In genomic region chr4:3305610-3306371, GRCh38 we compare ENCODE assay signal across 10 cellular contexts. TPM values are rescaled to one million over a fixed set of nuclear protein-coding genes. Genes with fewer than 3 reads are reported as not detected.
DNase-seq lines count a peak whose midpoint lies in the region; ATAC-seq and TF ChIP-seq lines count a peak whose summit lies in the region.
"Had no signal": no experiment of that assay in that cellular context is flagged by ENCODE, and none has a peak within 500 bp of the region (broad histone marks: within the 10 kb centered on the region; RNA-seq: fewer than 3 reads in every experiment).

No MANE protein-coding gene starts in this region.

- H3K9ac ChIP-seq in IMR-90 (ENCODE audit: low read depth, low read length), result no peak overlapping the region
- peak overlapping the region; percentile 79 for H3K9ac ChIP-seq in mesenchymal stem cell (ENCODE audit: low read length)

- H3K36me3 Mint-ChIP-seq in brain, result no peaks in the 10 kb centered on the region
- H3K36me3 Mint-ChIP-seq: T-cell had no signal

- H3K18ac ChIP-seq in IMR-90 (ENCODE audit: low read depth, low read length), result peak overlapping the region; percentile 41; the same call in 1 of the 2 replicates
- H3K18ac ChIP-seq in mesenchymal stem cell (ENCODE audit: low read depth in 1 of 2, low read length in 2 of 2), result peak overlapping the region; percentile 44 to 49

- H3K9me3 ChIP-seq in BE2C (no peaks in the 10 kb centered on the region), IMR-90 (ENCODE audit: control insufficient read depth, insufficient read depth, low read length) (no peaks in the 10 kb centered on the region), mesenchymal stem cell (ENCODE audit: control insufficient read depth, low read length) (no peaks in the 10 kb centered on the region)

- H2AK5ac ChIP-seq in IMR-90 (ENCODE audit: low read depth, low read length) (peak overlapping the region; percentile 79), mesenchymal stem cell (ENCODE audit: low read length, severe bottlenecking) (peak overlapping the region; percentile 1)

- TF ChIP-seq POLR2A in IMR-90 (IDR thresholded peaks at IDR 0.05; ENCODE audit: low read depth, low read length), result no peak

- H2AFZ ChIP-seq in IMR-90 (replicated peaks; ENCODE audit: low read length, poor library complexity), result peak overlapping the region; percentile 78
- H2AFZ ChIP-seq in mesenchymal stem cell (ENCODE audit: low read depth, low read length), result no peak overlapping the region

- H3K9me3 Mint-ChIP-seq in brain, result no peaks in the 10 kb centered on the region
- H3K9me3 Mint-ChIP-seq: dendritic cell treated with granulocyte-macrophage colony-stimulating factor and Interleukin-4, amounts not matched to agents 40 ng/mL and 50 ng/mL, for 4 days; T-cell had no signal

- H3K27ac ChIP-seq in IMR-90 (ENCODE audit: insufficient read depth, low read length) (peak overlapping the region; percentile 44), mesenchymal stem cell (ENCODE audit: low read length, poor library complexity, severe bottlenecking) (peak overlapping the region; percentile 55)

- peaks cover 34% of the 10 kb centered on the region for H3K9me1 ChIP-seq in IMR-90 (ENCODE audit: insufficient read depth, low read length)

- H2BK15ac ChIP-seq in IMR-90 (ENCODE audit: low read depth, low read length) (peak overlapping the region; percentile 64; the same call in 1 of the 3 replicates), mesenchymal stem cell (ENCODE audit: low read depth, poor library complexity, severe bottlenecking) (no peak overlapping the region)

- H3K4me3 ChIP-seq in BE2C (ENCODE audit: low read depth, low read length), result no peak overlapping the region
- H3K4me3 ChIP-seq in IMR-90 (ENCODE audit: insufficient read depth, low read depth, low read length), result no peak overlapping the region
- H3K4me3 ChIP-seq in mesenchymal stem cell (ENCODE audit: insufficient read depth in 1 of 2, low read depth in 1 of 2, low read length in 2 of 2), result no peak overlapping the region

- no peak overlapping the region for H3K56ac ChIP-seq in IMR-90 (ENCODE audit: extremely low read depth, insufficient read depth, low read length)

- dilution Hi-C loops in IMR-90 (cut with HindIII; ENCODE audit: low sequenced_read_pairs, unreplicated experiment), result no loop called here

- H3K23ac ChIP-seq in IMR-90 (ENCODE audit: low read depth, low read length) (peak overlapping the region; percentile 86), mesenchymal stem cell (ENCODE audit: low read length in 2 of 2) (no peak overlapping the region)

- peak overlapping the region; percentile 29; the same call in 1 of the 2 replicates for H3K4me2 ChIP-seq in IMR-90 (ENCODE audit: low read depth, low read length)
- no peak overlapping the region for H3K4me2 ChIP-seq in mesenchymal stem cell (ENCODE audit: low read length, poor library complexity, severe bottlenecking)

- peak overlapping the region; percentile 96 for H3K14ac ChIP-seq in IMR-90 (replicated peaks; ENCODE audit: low read depth, low read length)
- peak overlapping the region in 1 of 2 experiments; percentile 72 for H3K14ac ChIP-seq in mesenchymal stem cell (ENCODE audit: low read length in 2 of 2)

- H3K4me1 ChIP-seq in BE2C (peaks cover 20% of the 10 kb centered on the region), IMR-90 (ENCODE audit: control insufficient read depth, insufficient read depth, low read length) (peaks cover 23% of the 10 kb centered on the region), mesenchymal stem cell (ENCODE audit: control insufficient read depth, insufficient read depth, low read depth, low read length) (peaks cover 38% of the 10 kb centered on the region)

- peak; percentile 61 for ATAC-seq in IMR-90 (ENCODE audit: low read depth)
- ATAC-seq in HG02852 (IDR thresholded peaks at IDR 0.05; ENCODE audit: unreplicated experiment), result no peak
- ATAC-seq: T-cell had no signal

- H4K8ac ChIP-seq in IMR-90 (ENCODE audit: low read depth in 2 of 2, low read length in 2 of 2), result peak overlapping the region; percentile 36 to 73; a peak in 3 of 4 replicates
- peak overlapping the region; percentile 52 for H4K8ac ChIP-seq in mesenchymal stem cell (ENCODE audit: low read length)

- CTCF ChIA-PET in IMR-90 (lab: Yijun Ruan, JAX), result no interaction called here

- no TSS peak for BruUV-seq in IMR-90 (replicated peaks; lab: Mats Ljungman, UMichigan)

- TF ChIP-seq CTCF in BE2C (IDR thresholded peaks at IDR 0.05; ENCODE audit: low read depth, low read length), result no peak
- no peak for TF ChIP-seq CTCF in IMR-90 (conservative IDR thresholded peaks at IDR 0.05; ENCODE audit: low read depth, low read length)
- no peak for TF ChIP-seq CTCF in brain (conservative IDR thresholded peaks at IDR 0.05)

- intact Hi-C loops in IMR-90 (cut with micrococcal nuclease), result no loop called here

- H3K79me1 ChIP-seq in IMR-90 (ENCODE audit: low read depth in 1 of 2, low read length in 2 of 2), result peaks cover 28 to 80% of the 10 kb centered on the region in 2 experiments
- peaks cover 53% of the 10 kb centered on the region for H3K79me1 ChIP-seq in mesenchymal stem cell (replicated peaks; ENCODE audit: low read length, poor library complexity, severe bottlenecking)

- peak overlapping the region; percentile 75 to 95 (median 85) for H3K27ac Mint-ChIP-seq in brain
- H3K27ac Mint-ChIP-seq: dendritic cell treated with granulocyte-macrophage colony-stimulating factor and Interleukin-4, amounts not matched to agents 40 ng/mL and 50 ng/mL, for 4 days had no signal

- no peaks in the 10 kb centered on the region for H3K27me3 ChIP-seq in BE2C
- no peaks in the 10 kb centered on the region for H3K27me3 ChIP-seq in IMR-90 (ENCODE audit: control insufficient read depth, insufficient read depth, low read length)
- no peaks in the 10 kb centered on the region for H3K27me3 ChIP-seq in mesenchymal stem cell (ENCODE audit: control insufficient read depth in 1 of 2, insufficient read depth in 1 of 2, low read length in 2 of 2)

- H4K91ac ChIP-seq in IMR-90 (ENCODE audit: insufficient read depth, low read depth, low read length), result peak overlapping the region; percentile 79
- peak overlapping the region; percentile 44 for H4K91ac ChIP-seq in mesenchymal stem cell (ENCODE audit: low read length)

- in situ Hi-C loops in IMR-90 (cut with MboI; ENCODE audit: low sequenced_read_pairs), result no loop called here

- H4K20me1 ChIP-seq in IMR-90 (ENCODE audit: insufficient read depth, low read length), result peaks cover 63% of the 10 kb centered on the region

- H2BK5ac ChIP-seq in IMR-90 (ENCODE audit: low read depth, low read length, poor library complexity, severe bottlenecking), result peak overlapping the region; percentile 50
- H2BK5ac ChIP-seq in mesenchymal stem cell (ENCODE audit: low read depth, low read length, poor library complexity, severe bottlenecking), result no peak overlapping the region

- H2BK120ac ChIP-seq in IMR-90 (ENCODE audit: low read depth, low read length), result peak overlapping the region; percentile 76
- no peak overlapping the region for H2BK120ac ChIP-seq in mesenchymal stem cell (ENCODE audit: low read depth, low read length)

- peaks cover 84% of the 10 kb centered on the region for H3K4me1 Mint-ChIP-seq in brain

- H2BK20ac ChIP-seq in IMR-90 (ENCODE audit: low read depth, low read length), result peak overlapping the region; percentile 74

- no peak for TF ChIP-seq RAD21 in IMR-90 (IDR thresholded peaks at IDR 0.05; ENCODE audit: low read length)

- 89% methylated on average over 3 of the region's 9 CpGs; no CpG with 5 or more reads in 1 of the 2 experiments for WGBS in IMR-90 (ENCODE audit: extremely low coverage in 2 of 2, insufficient read length in 1 of 2), 2 experiments
- 74% methylated on average over 9 of the region's 9 CpGs for WGBS in mesenchymal stem cell

- no peaks in the 10 kb centered on the region for H3K27me3 Mint-ChIP-seq in brain
- H3K27me3 Mint-ChIP-seq: T-cell had no signal

- H2BK12ac ChIP-seq in mesenchymal stem cell (ENCODE audit: low read length in 2 of 2), result peak overlapping the region; percentile 12 to 64

- H3K4ac ChIP-seq in IMR-90 (ENCODE audit: low read depth, low read length) (peak overlapping the region; percentile 88), mesenchymal stem cell (ENCODE audit: low read depth in 1 of 2, low read length in 2 of 2) (peak overlapping the region; percentile 20 to 54)

- POLR2A ChIA-PET in IMR-90 (lab: Charles Lee; ENCODE audit: unreplicated experiment), result no interaction called here

- peak overlapping the region; percentile 94 for H2AK9ac ChIP-seq in IMR-90 (replicated peaks; ENCODE audit: low read depth, low read length, poor library complexity)

- H3K36me3 ChIP-seq in BE2C (no peaks in the 10 kb centered on the region), IMR-90 (ENCODE audit: control insufficient read depth, insufficient read depth, low read length) (no peaks in the 10 kb centered on the region), mesenchymal stem cell (ENCODE audit: control insufficient read depth in 1 of 2, insufficient read depth in 2 of 2, low read depth in 1 of 2, low read length in 2 of 2) (peaks cover 0 to 12% of the 10 kb centered on the region in 2 experiments)

- peak overlapping the region in 3 of 5 experiments; percentile 32 to 65 (median 53) for H3K4me3 Mint-ChIP-seq in brain
- H3K4me3 Mint-ChIP-seq: dendritic cell treated with granulocyte-macrophage colony-stimulating factor and Interleukin-4, amounts not matched to agents 40 ng/mL and 50 ng/mL, for 4 days had no signal

- peak overlapping the region; percentile 78 for H4K5ac ChIP-seq in IMR-90 (ENCODE audit: low read depth, low read length)

- DNase-seq in BE2C (peak; percentile 4), IMR-90 (peak; percentile 62), mesenchymal stem cell (peak; percentile 73), SKM-1 treated with dmso at 0.1 percent for 144 hours (lab: John Stamatoyannopoulos, UW; ENCODE audit: unreplicated experiment) (no peak), cerebellar nuclear complex (lab: John Stamatoyannopoulos, UW) (no peak), inferior parietal cortex (ENCODE audit: extremely low spot score) (no peak)

RNA-seq across cellular contexts. Expression of gene RGS12, which starts 13.0 kb away (rescaled TPM):
- polyA plus RNA-seq in BE2C (2012; ENCODE audit: insufficient read depth, insufficient read length, low read depth), result 11.6 TPM
- 11.8 and 13.1 TPM in 2 replicates for total RNA-seq in IMR-90 (2012; rRNA removed)
- 12.0 and 15.7 TPM in 2 replicates for polyA plus RNA-seq in IMR-90 (2012; rRNA removed)
- polyA plus RNA-seq in IMR-90 (2012; cell fraction: cytosol; rRNA removed), result 9.1 and 13.7 TPM in 2 replicates
- polyA plus RNA-seq in IMR-90 (2012; cell fraction: nucleus; rRNA removed; ENCODE audit: low replicate concordance), result 27.6 and 42.6 TPM in 2 replicates
- polyA plus RNA-seq in brain (ENCODE audit: insufficient read depth, low read depth, low replicate concordance), result 59.4 TPM
- polyA plus RNA-seq in mesenchymal stem cell (2013, experiment 1 of 2), result 11.5 TPM
- polyA plus RNA-seq in mesenchymal stem cell (2013, experiment 2 of 2), result 11.0 TPM

RNA-seq across cellular contexts. Expression of gene MSANTD1, which starts 56.8 kb away (rescaled TPM):
- 0.19 TPM for polyA plus RNA-seq in BE2C (2012; ENCODE audit: insufficient read depth, insufficient read length, low read depth)
- total RNA-seq in IMR-90 (2012; rRNA removed), result under 0.01 and 0.28 TPM in 2 replicates
- polyA plus RNA-seq in IMR-90 (2012; rRNA removed) (0.07 and 0.09 TPM in 2 replicates), brain (ENCODE audit: insufficient read depth, low read depth, low replicate concordance) (0.51 TPM)
- polyA plus RNA-seq in IMR-90 (2012; cell fraction: cytosol; rRNA removed), result 0.07 TPM in 1 of 2 replicates, not detected in the other
- polyA plus RNA-seq in IMR-90 (2012; cell fraction: nucleus; rRNA removed; ENCODE audit: low replicate concordance), result 1.2 and 2.0 TPM in 2 replicates
- polyA plus RNA-seq in mesenchymal stem cell (2013, experiment 1 of 2), result 0.07 TPM
- 0.11 TPM for polyA plus RNA-seq in mesenchymal stem cell (2013, experiment 2 of 2)

Comparison
In these comparisons a context has a peak if more than half of its experiments do, and no peak if none do; other contexts are left out.
1. DNase-seq: peak in BE2C (single experiment), IMR-90 (single experiment) and mesenchymal stem cell (single experiment); none in SKM-1 treated with dmso at 0.1 percent for 144 hours (single experiment), cerebellar nuclear complex (0 of 2) and inferior parietal cortex (single experiment).